Comparison of ENCODE assay signal across 9 cellular contexts in the genomic region with DNA sequence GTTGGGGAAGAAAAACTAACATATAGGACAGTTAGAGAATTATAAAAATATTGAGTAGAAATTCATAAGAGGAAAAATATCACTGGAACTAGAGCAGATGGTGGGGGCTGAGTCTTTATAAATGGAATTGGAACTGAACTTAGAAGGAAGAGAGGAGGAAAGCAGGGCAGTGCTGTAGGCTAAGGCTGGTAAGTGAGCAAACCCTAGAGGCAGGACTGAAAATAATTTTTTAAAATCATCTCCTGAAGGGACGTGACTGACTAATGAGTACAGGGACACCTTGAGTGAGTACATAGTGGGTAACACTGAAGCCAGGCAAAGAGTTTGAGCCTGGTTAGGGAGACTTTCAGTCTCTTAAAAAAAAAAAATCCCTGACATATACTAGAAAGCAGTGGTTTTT.
DNase-seq lines count a peak whose midpoint lies in the region; ATAC-seq and TF ChIP-seq lines count a peak whose summit lies in the region.
"Had no signal": no experiment of that assay in that cellular context is flagged by ENCODE, and none has a peak within 500 bp of the region (broad histone marks: within the 10 kb centered on the region; RNA-seq: fewer than 3 reads in every experiment).

No MANE protein-coding gene starts in this region.

- CTCF ChIA-PET in WTC11 (lab: Charles Lee) = interaction anchor here (1.4 kb wide), 1 partner anchor 207 kb away, joined by 5 read pairs; no protein-coding TSS in a partner anchor

- TF ChIP-seq RAD21 in liver (IDR thresholded peaks at IDR 0.05) = peak; percentile 54 to 55

- H3K27me3 Mint-ChIP-seq in WTC11 (ENCODE audit: low read depth) = no peaks in the 10 kb centered on the region

- no peak overlapping the region for H3K4me3 Mint-ChIP-seq in WTC11

- no peak overlapping the region for H3K9ac ChIP-seq in liver (ENCODE audit: low read depth in 1 of 2, low read length in 2 of 2)

- H3K27ac ChIP-seq in liver (ENCODE audit: low read depth in 1 of 2, low read length in 2 of 2) (no peak overlapping the region), suprapubic skin (no peak overlapping the region)

- no peaks in the 10 kb centered on the region for H3K9me3 Mint-ChIP-seq in WTC11

- TF ChIP-seq CTCF in WTC11 (IDR thresholded peaks at IDR 0.05) (no peak), liver (IDR thresholded peaks at IDR 0.05; ENCODE audit: low read depth, low read length, missing input control) (no peak), suprapubic skin (IDR thresholded peaks at IDR 0.05) (no peak)

- POLR2A ChIA-PET in WTC11 (lab: Charles Lee) = no interaction called here

- peaks cover 51% of the 10 kb centered on the region for H3K4me1 Mint-ChIP-seq in WTC11

- H3K9me3 ChIP-seq in liver (ENCODE audit: control insufficient read depth in 4 of 4, low read length in 3 of 4) = no peaks in the 10 kb centered on the region
- H3K9me3 ChIP-seq in suprapubic skin = no peaks in the 10 kb centered on the region

- DNase-seq in WTC11 (ENCODE audit: low spot score) (no peak), SKM-1 treated with dmso at 0.1 percent for 144 hours (lab: John Stamatoyannopoulos, UW; ENCODE audit: unreplicated experiment) (no peak), suprapubic skin (ENCODE audit: low spot score in 2 of 2) (no peak), SW480 (ENCODE audit: low spot score) (no peak)
- DNase-seq: KG1 had no signal

- TF ChIP-seq EP300 in suprapubic skin (IDR thresholded peaks at IDR 0.05) = no peak

- peak; percentile 61 for ATAC-seq in GM18498 (IDR thresholded peaks at IDR 0.05; ENCODE audit: unreplicated experiment)
- peak; percentile 68 for ATAC-seq in HG03135 (IDR thresholded peaks at IDR 0.05; ENCODE audit: unreplicated experiment)
- peak; percentile 62 for ATAC-seq in WTC11
- ATAC-seq in GM21528 (IDR thresholded peaks at IDR 0.05; ENCODE audit: low FRiP score, unreplicated experiment) = no peak

- no peaks in the 10 kb centered on the region for H3K36me3 Mint-ChIP-seq in WTC11

- no peak overlapping the region for H3K27ac Mint-ChIP-seq in WTC11

- 61% methylated on average over 1 of the region's 1 CpG for WGBS in liver
- 74% methylated on average over 1 of the region's 1 CpG for WGBS in suprapubic skin

- peaks cover 0 to 2% (median 0%) of the 10 kb centered on the region in 4 donors for H3K27me3 ChIP-seq in liver (ENCODE audit: control insufficient read depth in 4 of 4, insufficient read depth in 4 of 4, low read length in 3 of 4)
- H3K27me3 ChIP-seq in suprapubic skin = no peaks in the 10 kb centered on the region

- H3K4me3 ChIP-seq in liver (ENCODE audit: low read depth in 1 of 3, low read length in 3 of 3) = no peak overlapping the region
- no peak overlapping the region for H3K4me3 ChIP-seq in suprapubic skin

- no peaks in the 10 kb centered on the region for H3K4me1 ChIP-seq in liver (ENCODE audit: control insufficient read depth in 4 of 4, insufficient read depth in 4 of 4, low read length in 3 of 4)
- H3K4me1 ChIP-seq in suprapubic skin = peaks cover 6% of the 10 kb centered on the region

- TF ChIP-seq POLR2A in suprapubic skin (IDR thresholded peaks at IDR 0.05) = no peak

- H3K36me3 ChIP-seq in liver (ENCODE audit: control insufficient read depth in 4 of 4, insufficient read depth in 3 of 4, low read depth in 1 of 4, low read length in 3 of 4) (no peaks in the 10 kb centered on the region), suprapubic skin (no peaks in the 10 kb centered on the region)

TF ChIP-seq in WTC11, 78 proteins besides CTCF, POLR2A, EP300 and RAD21:
- no peak for TF ChIP-seq PRRX2 (CRISPR knock-in tag; IDR thresholded peaks at IDR 0.05)
- TF ChIP-seq NFE2L1 (CRISPR knock-in tag; IDR thresholded peaks at IDR 0.05) = no peak
- TF ChIP-seq ZNF219 (CRISPR knock-in tag; IDR thresholded peaks at IDR 0.05; ENCODE audit: borderline replicate concordance) = no peak
- TF ChIP-seq, protein P1, sequence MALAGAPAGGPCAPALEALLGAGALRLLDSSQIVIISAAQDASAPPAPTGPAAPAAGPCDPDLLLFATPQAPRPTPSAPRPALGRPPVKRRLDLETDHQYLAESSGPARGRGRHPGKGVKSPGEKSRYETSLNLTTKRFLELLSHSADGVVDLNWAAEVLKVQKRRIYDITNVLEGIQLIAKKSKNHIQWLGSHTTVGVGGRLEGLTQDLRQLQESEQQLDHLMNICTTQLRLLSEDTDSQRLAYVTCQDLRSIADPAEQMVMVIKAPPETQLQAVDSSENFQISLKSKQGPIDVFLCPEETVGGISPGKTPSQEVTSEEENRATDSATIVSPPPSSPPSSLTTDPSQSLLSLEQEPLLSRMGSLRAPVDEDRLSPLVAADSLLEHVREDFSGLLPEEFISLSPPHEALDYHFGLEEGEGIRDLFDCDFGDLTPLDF (CRISPR knock-in tag; IDR thresholded peaks at IDR 0.05) = no peak
- TF ChIP-seq ZNF232 (CRISPR knock-in tag; IDR thresholded peaks at IDR 0.05) = no peak
- no peak for TF ChIP-seq TEAD1 (CRISPR knock-in tag; IDR thresholded peaks at IDR 0.05)
- TF ChIP-seq NR1H2 (CRISPR knock-in tag; IDR thresholded peaks at IDR 0.05) = no peak
- TF ChIP-seq, protein P2, sequence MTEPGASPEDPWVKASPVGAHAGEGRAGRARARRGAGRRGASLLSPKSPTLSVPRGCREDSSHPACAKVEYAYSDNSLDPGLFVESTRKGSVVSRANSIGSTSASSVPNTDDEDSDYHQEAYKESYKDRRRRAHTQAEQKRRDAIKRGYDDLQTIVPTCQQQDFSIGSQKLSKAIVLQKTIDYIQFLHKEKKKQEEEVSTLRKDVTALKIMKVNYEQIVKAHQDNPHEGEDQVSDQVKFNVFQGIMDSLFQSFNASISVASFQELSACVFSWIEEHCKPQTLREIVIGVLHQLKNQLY (CRISPR knock-in tag; IDR thresholded peaks at IDR 0.05) = no peak
- no peak for TF ChIP-seq ZNF138 (CRISPR knock-in tag; conservative IDR thresholded peaks at IDR 0.05)
- no peak for TF ChIP-seq MYBL2 (CRISPR knock-in tag; IDR thresholded peaks at IDR 0.05)
- no peak for TF ChIP-seq JUN (CRISPR knock-in tag; IDR thresholded peaks at IDR 0.05)

TF ChIP-seq in liver, 16 proteins besides CTCF, POLR2A, EP300 and RAD21:
- TF ChIP-seq FOXA1 (IDR thresholded peaks at IDR 0.05) (no peak), SP1 (IDR thresholded peaks at IDR 0.05) (no peak), YY1 (IDR thresholded peaks at IDR 0.05) (no peak), HNF4A (conservative IDR thresholded peaks at IDR 0.05) (no peak), JUND (IDR thresholded peaks at IDR 0.05) (no peak), RXRA (IDR thresholded peaks at IDR 0.05) (no peak), EGR1 (IDR thresholded peaks at IDR 0.05; ENCODE audit: low read depth in 2 of 2) (no peak), HNF4G (IDR thresholded peaks at IDR 0.05) (no peak), MAX (IDR thresholded peaks at IDR 0.05) (no peak), FOXA2 (IDR thresholded peaks at IDR 0.05) (no peak), TAF1 (conservative IDR thresholded peaks at IDR 0.05) (no peak), GABPA (IDR thresholded peaks at IDR 0.05 in 1 of 2, conservative IDR thresholded peaks at IDR 0.05 in 1 of 2) (no peak), ZBTB33 (IDR thresholded peaks at IDR 0.05) (no peak), ATF3 (IDR thresholded peaks at IDR 0.05) (no peak), NR2F2 (IDR thresholded peaks at IDR 0.05) (no peak)
- TF ChIP-seq, protein P3, sequence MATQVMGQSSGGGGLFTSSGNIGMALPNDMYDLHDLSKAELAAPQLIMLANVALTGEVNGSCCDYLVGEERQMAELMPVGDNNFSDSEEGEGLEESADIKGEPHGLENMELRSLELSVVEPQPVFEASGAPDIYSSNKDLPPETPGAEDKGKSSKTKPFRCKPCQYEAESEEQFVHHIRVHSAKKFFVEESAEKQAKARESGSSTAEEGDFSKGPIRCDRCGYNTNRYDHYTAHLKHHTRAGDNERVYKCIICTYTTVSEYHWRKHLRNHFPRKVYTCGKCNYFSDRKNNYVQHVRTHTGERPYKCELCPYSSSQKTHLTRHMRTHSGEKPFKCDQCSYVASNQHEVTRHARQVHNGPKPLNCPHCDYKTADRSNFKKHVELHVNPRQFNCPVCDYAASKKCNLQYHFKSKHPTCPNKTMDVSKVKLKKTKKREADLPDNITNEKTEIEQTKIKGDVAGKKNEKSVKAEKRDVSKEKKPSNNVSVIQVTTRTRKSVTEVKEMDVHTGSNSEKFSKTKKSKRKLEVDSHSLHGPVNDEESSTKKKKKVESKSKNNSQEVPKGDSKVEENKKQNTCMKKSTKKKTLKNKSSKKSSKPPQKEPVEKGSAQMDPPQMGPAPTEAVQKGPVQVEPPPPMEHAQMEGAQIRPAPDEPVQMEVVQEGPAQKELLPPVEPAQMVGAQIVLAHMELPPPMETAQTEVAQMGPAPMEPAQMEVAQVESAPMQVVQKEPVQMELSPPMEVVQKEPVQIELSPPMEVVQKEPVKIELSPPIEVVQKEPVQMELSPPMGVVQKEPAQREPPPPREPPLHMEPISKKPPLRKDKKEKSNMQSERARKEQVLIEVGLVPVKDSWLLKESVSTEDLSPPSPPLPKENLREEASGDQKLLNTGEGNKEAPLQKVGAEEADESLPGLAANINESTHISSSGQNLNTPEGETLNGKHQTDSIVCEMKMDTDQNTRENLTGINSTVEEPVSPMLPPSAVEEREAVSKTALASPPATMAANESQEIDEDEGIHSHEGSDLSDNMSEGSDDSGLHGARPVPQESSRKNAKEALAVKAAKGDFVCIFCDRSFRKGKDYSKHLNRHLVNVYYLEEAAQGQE (IDR thresholded peaks at IDR 0.05) = no peak
